In the genomic region with DNA sequence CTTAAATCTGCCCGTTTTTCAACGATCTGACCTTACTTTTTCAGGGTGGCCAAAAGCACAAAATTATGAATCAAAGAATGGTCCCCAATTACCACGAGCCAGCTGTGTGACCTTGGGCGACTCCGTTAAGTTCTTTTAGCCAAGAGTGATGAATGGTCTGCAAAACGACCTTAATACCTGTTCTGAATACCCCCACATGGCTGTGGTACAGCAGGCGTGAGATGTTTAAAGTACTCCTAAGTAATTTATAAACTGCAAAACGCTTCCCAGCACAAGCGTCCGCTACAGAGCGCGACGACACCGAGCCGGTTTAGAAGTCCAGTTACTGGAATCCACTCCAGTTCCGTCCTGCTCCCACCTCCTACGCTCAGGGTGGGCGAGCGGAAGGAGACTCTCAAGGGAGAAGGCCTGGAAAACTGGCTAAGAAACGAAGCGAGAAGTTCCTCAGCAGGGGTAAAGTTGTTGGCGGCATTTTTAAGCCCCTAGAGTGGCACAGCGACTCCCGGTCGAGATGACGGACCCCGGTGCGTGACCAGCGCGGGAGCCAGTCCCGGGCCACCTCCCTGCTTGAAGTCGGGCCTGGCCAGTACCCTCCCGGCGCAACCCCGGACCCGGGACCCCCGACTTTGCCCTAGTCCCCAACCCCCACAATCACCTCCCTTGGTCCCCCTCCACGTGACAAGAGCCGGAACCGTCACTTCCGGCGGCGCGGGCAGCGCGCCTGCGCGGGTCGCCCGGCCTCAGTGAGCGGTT, we compare ENCODE assay signal across 8 cellular contexts.
DNase-seq lines count a peak whose midpoint lies in the region; ATAC-seq and TF ChIP-seq lines count a peak whose summit lies in the region.

No MANE protein-coding gene starts in this region.

- DNase-seq in GM13976 (ENCODE audit: low spot score) (peak; percentile 87), NCI-H1048 (lab: John Stamatoyannopoulos, UW) (peak; percentile 35), T-helper 22 cell (ENCODE audit: low read depth) (peak; percentile 73), astrocyte of the cerebellum (ENCODE audit: low read depth) (peak; percentile 60), hippocampal formation (lab: John Stamatoyannopoulos, UW) (peak; percentile 68 to 91), retinal pigment epithelial cell (ENCODE audit: low read depth) (peak; percentile 39), cerebellar nuclear complex (lab: John Stamatoyannopoulos, UW) (no peak)

- no peak for TF ChIP-seq CTCF in GM13976 (IDR thresholded peaks at IDR 0.05; ENCODE audit: borderline replicate concordance, control extremely low read depth, extremely low read depth, insufficient read depth, missing control alignments)
- TF ChIP-seq CTCF in astrocyte of the cerebellum (IDR thresholded peaks at IDR 0.05; ENCODE audit: low read depth, low read length, missing control alignments), result no peak
- TF ChIP-seq CTCF in retinal pigment epithelial cell (conservative IDR thresholded peaks at IDR 0.05; ENCODE audit: low read depth, low read length), result no peak

- peak; percentile 62 for ATAC-seq in HG02610 (IDR thresholded peaks at IDR 0.05; ENCODE audit: unreplicated experiment)

- peak overlapping the region; percentile 79 for H3K4me3 ChIP-seq in astrocyte of the cerebellum (ENCODE audit: low read depth, low read length)
- H3K4me3 ChIP-seq in retinal pigment epithelial cell (ENCODE audit: low read length), result peak overlapping the region; percentile 92

- in situ Hi-C loops in GM13976 (cut with MboI; ENCODE audit: low sequenced_read_pairs, unreplicated experiment), result no loop called here
- in situ Hi-C loops in astrocyte of the cerebellum (cut with HindIII; ENCODE audit: low sequenced_read_pairs), result no loop called here

Comparison
In these comparisons a context has a peak if more than half of its experiments do, and no peak if none do; other contexts are left out.
1. DNase-seq: peak in GM13976 (single experiment), NCI-H1048 (single experiment), T-helper 22 cell (single experiment), astrocyte of the cerebellum (single experiment), hippocampal formation (2 of 2) and retinal pigment epithelial cell (single experiment); none in cerebellar nuclear complex (0 of 2).